ENCODE assay signal across 1 cellular context in the genomic region with DNA sequence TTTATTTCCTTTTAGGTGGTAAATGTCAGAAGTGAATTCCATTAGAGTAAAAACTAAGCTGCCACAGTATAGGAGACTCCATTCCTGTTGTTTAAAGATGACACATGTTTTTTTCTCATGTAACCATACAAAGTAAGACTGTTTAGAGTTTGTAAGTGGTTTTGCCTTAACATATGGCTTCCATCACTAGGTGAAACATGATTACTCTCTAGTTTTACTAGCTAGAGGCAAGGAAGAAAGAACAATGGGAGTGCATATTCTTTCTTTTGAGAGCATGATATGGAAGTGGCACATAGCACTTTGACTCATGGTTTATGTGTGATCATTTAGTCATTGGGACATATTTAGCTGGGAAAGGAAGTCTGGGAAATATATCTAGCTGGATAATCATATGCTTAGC.
TF ChIP-seq lines count a peak whose summit lies in the region.

No MANE protein-coding gene starts in this region.

TF ChIP-seq in GM12878, 131 proteins besides CTCF, POLR2A, EP300 and RAD21 (continued from another document):
- TF ChIP-seq, protein P1, sequence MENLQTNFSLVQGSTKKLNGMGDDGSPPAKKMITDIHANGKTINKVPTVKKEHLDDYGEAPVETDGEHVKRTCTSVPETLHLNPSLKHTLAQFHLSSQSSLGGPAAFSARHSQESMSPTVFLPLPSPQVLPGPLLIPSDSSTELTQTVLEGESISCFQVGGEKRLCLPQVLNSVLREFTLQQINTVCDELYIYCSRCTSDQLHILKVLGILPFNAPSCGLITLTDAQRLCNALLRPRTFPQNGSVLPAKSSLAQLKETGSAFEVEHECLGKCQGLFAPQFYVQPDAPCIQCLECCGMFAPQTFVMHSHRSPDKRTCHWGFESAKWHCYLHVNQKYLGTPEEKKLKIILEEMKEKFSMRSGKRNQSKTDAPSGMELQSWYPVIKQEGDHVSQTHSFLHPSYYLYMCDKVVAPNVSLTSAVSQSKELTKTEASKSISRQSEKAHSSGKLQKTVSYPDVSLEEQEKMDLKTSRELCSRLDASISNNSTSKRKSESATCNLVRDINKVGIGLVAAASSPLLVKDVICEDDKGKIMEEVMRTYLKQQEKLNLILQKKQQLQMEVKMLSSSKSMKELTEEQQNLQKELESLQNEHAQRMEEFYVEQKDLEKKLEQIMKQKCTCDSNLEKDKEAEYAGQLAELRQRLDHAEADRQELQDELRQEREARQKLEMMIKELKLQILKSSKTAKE (IDR thresholded peaks at IDR 0.05; ENCODE audit: low read depth, poor library complexity, severe bottlenecking): no peak
- TF ChIP-seq, protein P2, sequence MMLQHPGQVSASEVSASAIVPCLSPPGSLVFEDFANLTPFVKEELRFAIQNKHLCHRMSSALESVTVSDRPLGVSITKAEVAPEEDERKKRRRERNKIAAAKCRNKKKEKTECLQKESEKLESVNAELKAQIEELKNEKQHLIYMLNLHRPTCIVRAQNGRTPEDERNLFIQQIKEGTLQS (IDR thresholded peaks at IDR 0.05; ENCODE audit: borderline replicate concordance, extremely low read depth, low read depth, low read length): no peak
- TF ChIP-seq MYB (IDR thresholded peaks at IDR 0.05; ENCODE audit: borderline replicate concordance, low read depth, low read length) (no peak), KAT2A (conservative IDR thresholded peaks at IDR 0.05; ENCODE audit: control insufficient read depth, low read depth, low read length) (no peak)
